8 cellular contexts compared by ENCODE assay signal in genomic region chr14:68796418-68797101, GRCh38. TPM values are rescaled to one million over a fixed set of nuclear protein-coding genes. Genes with fewer than 3 reads are reported as not detected.
DNase-seq lines count a peak whose midpoint lies in the region; ATAC-seq and TF ChIP-seq lines count a peak whose summit lies in the region.

No MANE protein-coding gene starts in this region.

- H3K79me2 ChIP-seq in GM23248 (ENCODE audit: insufficient read depth) = peaks cover 39% of the 10 kb centered on the region

- H2AFZ ChIP-seq in GM23248 = peak overlapping the region; percentile 63

- H3K4me3 ChIP-seq in GM23248 (peak overlapping the region; percentile 80), fibroblast of villous mesenchyme (ENCODE audit: low read depth, low read length) (peak overlapping the region; percentile 77), gastrocnemius medialis (peak overlapping the region; percentile 72 to 90 (median 82))

- 42 to 47% methylated on average over 5 of the region's 5 CpGs for WGBS in GM23248 (ENCODE audit: low coverage in 1 of 2, low lambda C conversion rate in 2 of 2, missing lambda C conversion rate in 2 of 2), 2 experiments

- intact Hi-C loops in gastrocnemius medialis (cut with DNase I; ENCODE audit: low total_unique reads) = loop anchor here (1.0 to 5.0 kb wide), 2 partner anchors 20 to 654 kb away; no protein-coding TSS in a partner anchor

- peaks cover 3% of the 10 kb centered on the region; the same call in 1 of the 2 replicates for H4K20me1 ChIP-seq in GM23248 (ENCODE audit: insufficient read depth)

- peaks cover 7% of the 10 kb centered on the region; the same call in 1 of the 2 replicates for H3K36me3 ChIP-seq in GM23248 (ENCODE audit: low read depth)
- H3K36me3 ChIP-seq in gastrocnemius medialis = peaks cover 0 to 8% of the 10 kb centered on the region in 2 donors

- H3K9me2 ChIP-seq in GM23248 (ENCODE audit: insufficient read depth) = no peaks in the 10 kb centered on the region

- ATAC-seq in gastrocnemius medialis = no peak
- no peak for ATAC-seq in GM21786 (IDR thresholded peaks at IDR 0.05; ENCODE audit: unreplicated experiment)

- H3K4me2 ChIP-seq in GM23248 (ENCODE audit: unreplicated experiment) = peak overlapping the region; percentile 97

- H3K27me3 ChIP-seq in GM23248 (replicated peaks; ENCODE audit: insufficient read depth) (no peaks in the 10 kb centered on the region), gastrocnemius medialis (no peaks in the 10 kb centered on the region)

- TF ChIP-seq POLR2A in gastrocnemius medialis (IDR thresholded peaks at IDR 0.05) = no peak

- H3K9me3 ChIP-seq in GM23248 (ENCODE audit: low read depth) = no peaks in the 10 kb centered on the region
- H3K9me3 ChIP-seq in gastrocnemius medialis = no peaks in the 10 kb centered on the region

- H3K9ac ChIP-seq in GM23248 = peak overlapping the region; percentile 99

- H3K4me1 ChIP-seq in GM23248 (ENCODE audit: insufficient read depth) (peaks cover 5% of the 10 kb centered on the region; the same call in 1 of the 2 replicates), gastrocnemius medialis (peaks cover 0 to 8% of the 10 kb centered on the region in 2 donors)

- DNase-seq in GM23248 (peak; percentile 31), fibroblast of villous mesenchyme (ENCODE audit: low read depth) (peak; percentile 60), gastrocnemius medialis (peak in 1 of 2 donors; percentile 11), NOMO-1 treated with DMSO at 0.1 percent for 48 hours (lab: John Stamatoyannopoulos, UW; ENCODE audit: unreplicated experiment) (no peak), MV-4-11 (lab: John Stamatoyannopoulos, UW) (no peak)
- no peak for DNase-seq in stimulated activated naive CD4-positive, alpha-beta T cell treated with Interleukin-2 at 50 U/mL for 16 hours (lab: John Stamatoyannopoulos, UW)

- H3K27ac ChIP-seq in GM23248 (peak overlapping the region; percentile 100), VCaP (peak overlapping the region; percentile 93), gastrocnemius medialis (peak overlapping the region; percentile 97 to 100 (median 98))

- peaks cover 37% of the 10 kb centered on the region for H3F3A ChIP-seq in GM23248 (ENCODE audit: insufficient read depth)

- TF ChIP-seq CTCF in VCaP (conservative IDR thresholded peaks at IDR 0.05) = no peak
- TF ChIP-seq CTCF in fibroblast of villous mesenchyme (IDR thresholded peaks at IDR 0.05; ENCODE audit: insufficient read depth, low read depth, low read length) = no peak
- no peak for TF ChIP-seq CTCF in gastrocnemius medialis (IDR thresholded peaks at IDR 0.05 in 4 of 5, conservative IDR thresholded peaks at IDR 0.05 in 1 of 5)

- in situ Hi-C loops in GM23248 (cut with MboI) = no loop called here
- in situ Hi-C loops in gastrocnemius medialis (cut with MboI; ENCODE audit: low sequenced_read_pairs in 4 of 4) = loop anchor here in 2 of 4 donors (10.0 to 25.0 kb wide), 2 partner anchors 259 to 552 kb away; no protein-coding TSS in a partner anchor

RNA-seq across cellular contexts. Expression of gene ZFP36L1, which starts 3.7 kb away (rescaled TPM):
- total RNA-seq in GM23248 (2014; rRNA removed; shearing (Covaris generic)) = 88.0 and 92.9 TPM in 2 replicates
- polyA plus RNA-seq in GM23248 (2016; fragmentation: Nextera tagmentation; extraction: Ambion mirVana) = 599 and 620 TPM in 2 replicates
- total RNA-seq in fibroblast of villous mesenchyme (24.2 and 44.5 TPM in 2 replicates), gastrocnemius medialis (100 to 1,000 TPM in 3 of 4 donors, 10 to 100 TPM in 1; 60.2 to 196 (median 125) TPM)

Comparison
In these comparisons a context has a peak if more than half of its experiments do, and no peak if none do; other contexts are left out.
1. DNase-seq: peak in GM23248 (single experiment) and fibroblast of villous mesenchyme (single experiment); none in stimulated activated naive CD4-positive, alpha-beta T cell treated with Interleukin-2 at 50 U/mL for 16 hours (single experiment), NOMO-1 treated with DMSO at 0.1 percent for 48 hours (single experiment) and MV-4-11 (single experiment).
2. Peak in every context shown above with its lines, with median percentiles within 50 percentile points of each other: H3K27ac ChIP-seq and H3K4me3 ChIP-seq.